In genomic region chr4:6475492-6476020, GRCh38 we compare ENCODE assay signal across 19 cellular contexts. TPM values are rescaled to one million over a fixed set of nuclear protein-coding genes. Genes with fewer than 3 reads are reported as not detected.
DNase-seq lines count a peak whose midpoint lies in the region; ATAC-seq, FAIRE-seq and TF ChIP-seq lines count a peak whose summit lies in the region.
"Had no signal": no experiment of that assay in that cellular context is flagged by ENCODE, and none has a peak within 500 bp of the region (broad histone marks: within the 10 kb centered on the region; RNA-seq: fewer than 3 reads in every experiment).

No MANE protein-coding gene starts in this region.

- ATAC-seq in HG02938 (IDR thresholded peaks at IDR 0.05; ENCODE audit: unreplicated experiment) (no peak), GM21515 (IDR thresholded peaks at IDR 0.05; ENCODE audit: unreplicated experiment) (no peak)
- ATAC-seq: GM12878, Panc1, Right ventricle myocardium inferior had no signal

- no peaks in the 10 kb centered on the region for H4K20me1 ChIP-seq in H1 (replicated peaks in 1 of 2; ENCODE audit: control insufficient read depth in 1 of 2, insufficient read depth in 2 of 2, low read length in 2 of 2)

- peak overlapping the region; percentile 49; the same call in 1 of the 2 replicates for H2BK5ac ChIP-seq in H1 (ENCODE audit: low read depth, low read length)
- H2BK5ac ChIP-seq in neuronal stem cell (ENCODE audit: low read length): peak overlapping the region; percentile 48

- peaks cover 12% of the 10 kb centered on the region; the same call in 1 of the 2 replicates for H3K23me2 ChIP-seq in H1 (ENCODE audit: low read depth, low read length)

- CTCF ChIA-PET in activated CD4-positive, alpha-beta memory T cell treated with anti-CD3 and anti-CD28 coated beads, Interleukin-2, amount 10 ng/mL, durations not matched to agents 7 days and 5 days (lab: Charles Lee): no interaction called here
- CTCF ChIA-PET in activated CD4-positive, alpha-beta memory T cell treated with anti-CD3 and anti-CD28 coated beads for 36 hours (lab: Charles Lee): no interaction called here
- CTCF ChIA-PET in H1 (lab: Charles Lee; ENCODE audit: partially characterized antibody): interaction anchor here (0.6 to 2.6 kb wide), 10 partner anchors 9 to 154 kb away, joined by 3 to 11 read pairs (median 3); no protein-coding TSS in a partner anchor

- H3K9me3 ChIP-seq in H1 (ENCODE audit: insufficient read depth in 2 of 2, low read depth in 1 of 2, low read length in 1 of 2) (no peaks in the 10 kb centered on the region), neuronal stem cell (replicated peaks in 1 of 2; ENCODE audit: control insufficient read depth in 2 of 2, insufficient read depth in 1 of 2, low read depth in 1 of 2, low read length in 2 of 2) (no peaks in the 10 kb centered on the region)
- H3K9me3 ChIP-seq: BLaER1 had no signal

- POLR2A ChIA-PET in activated CD4-positive, alpha-beta memory T cell treated with anti-CD3 and anti-CD28 coated beads, Interleukin-2, amount 10 ng/mL, durations not matched to agents 7 days and 5 days (lab: Charles Lee): no interaction called here
- POLR2A ChIA-PET in activated CD4-positive, alpha-beta memory T cell treated with anti-CD3 and anti-CD28 coated beads for 36 hours (lab: Charles Lee): no interaction called here
- POLR2A ChIA-PET in H1 (lab: Charles Lee; ENCODE audit: partially characterized antibody): no interaction called here

- H2BK15ac ChIP-seq in H1 (ENCODE audit: low read length): no peak overlapping the region
- no peak overlapping the region for H2BK15ac ChIP-seq in neuronal stem cell (ENCODE audit: low read length)

- 93% methylated on average over 11 of the region's 11 CpGs; no CpG with 5 or more reads in 1 of the 2 experiments for WGBS in H1 (ENCODE audit: extremely low coverage in 1 of 2, insufficient coverage in 1 of 2, insufficient read length in 1 of 2, insufficient replicate concordance in 2 of 2, low coverage in 1 of 2, low lambda C conversion rate in 2 of 2, missing lambda C conversion rate in 1 of 2), 2 experiments
- WGBS in neuronal stem cell (ENCODE audit: extremely low coverage in 2 of 2, insufficient read length in 2 of 2, insufficient replicate concordance in 1 of 2), 2 donors: no CpG with 5 or more reads among the region's 11 CpGs

- no peak for TF ChIP-seq RAD21 in H1 (IDR thresholded peaks at IDR 0.05 in 1 of 2, conservative IDR thresholded peaks at IDR 0.05 in 1 of 2; ENCODE audit: low read depth in 2 of 2, low read length in 2 of 2)

- no peak overlapping the region for H4K8ac ChIP-seq in H1 (ENCODE audit: extremely low read depth, insufficient read depth, low read length)
- H4K8ac ChIP-seq in neuronal stem cell (ENCODE audit: low read depth, low read length): no peak overlapping the region

- H3K4ac ChIP-seq in H1 (replicated peaks; ENCODE audit: insufficient read length, low read depth, low read length) (no peak overlapping the region), neuronal stem cell (ENCODE audit: low read length) (no peak overlapping the region)

- TF ChIP-seq EP300 in H1 (IDR thresholded peaks at IDR 0.05; ENCODE audit: borderline replicate concordance in 1 of 2, low read depth in 2 of 2, low read length in 2 of 2): no peak

- H3K18ac ChIP-seq in H1 (ENCODE audit: extremely low read depth, low read length) (no peak overlapping the region; the same call in 1 of the 2 replicates), neuronal stem cell (ENCODE audit: low read length) (peak overlapping the region; percentile 39)

- no peak for TF ChIP-seq POLR2A in H1 (IDR thresholded peaks at IDR 0.05; ENCODE audit: control extremely low read depth in 1 of 2, low read depth in 2 of 2, low read length in 2 of 2)

- H3K36me3 Mint-ChIP-seq in activated CD4-positive, alpha-beta memory T cell treated with anti-CD3 and anti-CD28 coated beads, Interleukin-2, amount 10 ng/mL, durations not matched to agents 7 days and 5 days (ENCODE audit: low read depth): no peaks in the 10 kb centered on the region
- H3K36me3 Mint-ChIP-seq in activated CD4-positive, alpha-beta memory T cell treated with anti-CD3 and anti-CD28 coated beads for 36 hours: no peaks in the 10 kb centered on the region
- H3K36me3 Mint-ChIP-seq in type B pancreatic cell: no peaks in the 10 kb centered on the region
- H3K36me3 Mint-ChIP-seq: CD4-positive, alpha-beta memory T cell had no signal

- no peak overlapping the region for H3K4me2 ChIP-seq in H1 (ENCODE audit: insufficient read depth in 1 of 2, low read depth in 2 of 2, low read length in 2 of 2)
- H3K4me2 ChIP-seq in neuronal stem cell (ENCODE audit: insufficient read depth, low read length, poor library complexity, severe bottlenecking): no peak overlapping the region
- H3K4me2 ChIP-seq: BLaER1, KMS-11 had no signal

- no peak overlapping the region for H3K9ac ChIP-seq in H1 (replicated peaks in 1 of 4; ENCODE audit: extremely low read depth in 1 of 4, low read depth in 3 of 4, low read length in 3 of 4)
- no peak overlapping the region for H3K9ac ChIP-seq in neuronal stem cell (ENCODE audit: low read depth, low read length, poor library complexity)
- H3K9ac ChIP-seq: BLaER1, KMS-11 had no signal

- no peak overlapping the region for H3K23ac ChIP-seq in H1 (ENCODE audit: insufficient read length)
- no peak overlapping the region for H3K23ac ChIP-seq in neuronal stem cell (ENCODE audit: low read depth, low read length, poor library complexity)

- no peaks in the 10 kb centered on the region for H3K9me3 Mint-ChIP-seq in activated CD4-positive, alpha-beta memory T cell treated with anti-CD3 and anti-CD28 coated beads, Interleukin-2, amount 10 ng/mL, durations not matched to agents 7 days and 5 days
- no peaks in the 10 kb centered on the region for H3K9me3 Mint-ChIP-seq in activated CD4-positive, alpha-beta memory T cell treated with anti-CD3 and anti-CD28 coated beads for 36 hours
- H3K9me3 Mint-ChIP-seq in type B pancreatic cell: no peaks in the 10 kb centered on the region

- H3K4me1 Mint-ChIP-seq in activated CD4-positive, alpha-beta memory T cell treated with anti-CD3 and anti-CD28 coated beads, Interleukin-2, amount 10 ng/mL, durations not matched to agents 7 days and 5 days: no peaks in the 10 kb centered on the region
- H3K4me1 Mint-ChIP-seq in activated CD4-positive, alpha-beta memory T cell treated with anti-CD3 and anti-CD28 coated beads for 36 hours (ENCODE audit: low read depth): peaks cover 3% of the 10 kb centered on the region
- H3K4me1 Mint-ChIP-seq in type B pancreatic cell (ENCODE audit: unreplicated experiment): no peaks in the 10 kb centered on the region
- H3K4me1 Mint-ChIP-seq: CD4-positive, alpha-beta memory T cell had no signal

- TF ChIP-seq CTCF in H1 (IDR thresholded peaks at IDR 0.05; ENCODE audit: control extremely low read depth in 1 of 3, insufficient read depth in 1 of 3, low read depth in 1 of 3, low read length in 3 of 3): no peak
- TF ChIP-seq CTCF in type B pancreatic cell (conservative IDR thresholded peaks at IDR 0.05): no peak

- H3K4me3 ChIP-seq in H1 (ENCODE audit: extremely low read depth in 1 of 4, insufficient read depth in 2 of 4, low read depth in 3 of 4, low read length in 4 of 4) (no peak overlapping the region), neuronal stem cell (ENCODE audit: low read length in 2 of 2) (no peak overlapping the region)
- H3K4me3 ChIP-seq: BLaER1, GM12878 had no signal

- H2BK120ac ChIP-seq in H1 (replicated peaks; ENCODE audit: low read depth, low read length) (no peak overlapping the region), neuronal stem cell (ENCODE audit: low read depth, low read length) (no peak overlapping the region)

- intact Hi-C loops in activated CD4-positive, alpha-beta memory T cell treated with anti-CD3 and anti-CD28 coated beads for 36 hours (cut with micrococcal nuclease): no loop called here

- FAIRE-seq in H1 (lab: Jason Lieb, UNC) (no peak), RCC 7860 (lab: Jason Lieb, UNC) (no peak)
- FAIRE-seq: GM12878 had no signal

- 0 out of 2 replicates have a peak overlapping the region, but pooled peaks have one; percentile 66 for H2BK20ac ChIP-seq in H1 (ENCODE audit: low read length)

- H2AFZ ChIP-seq in H1 (ENCODE audit: low read length) (no peak overlapping the region), neuronal stem cell (ENCODE audit: low read length) (no peak overlapping the region)

- peaks cover 0 to 13% (median 8%) of the 10 kb centered on the region in 4 experiments; a peak in 6 of 7 replicates for H3K4me1 ChIP-seq in H1 (replicated peaks in 1 of 4; ENCODE audit: control insufficient read depth in 3 of 4, insufficient read depth in 4 of 4, low read length in 3 of 4)
- H3K4me1 ChIP-seq in neuronal stem cell (ENCODE audit: control insufficient read depth in 2 of 2, insufficient read depth in 1 of 2, low read depth in 1 of 2, low read length in 2 of 2): peaks cover 0 to 2% of the 10 kb centered on the region in 2 donors

- H4K5ac ChIP-seq in H1 (ENCODE audit: insufficient read length, low read depth, low read length): no peak overlapping the region

- H3K27ac ChIP-seq in H1 (ENCODE audit: low read depth, low read length) (no peak overlapping the region), neuronal stem cell (replicated peaks; ENCODE audit: low read length) (no peak overlapping the region)
- H3K27ac ChIP-seq: BLaER1, KMS-11 had no signal

- DNase-seq in activated CD4-positive, alpha-beta memory T cell treated with anti-CD3 and anti-CD28 coated beads, Interleukin-2, amount 10 ng/mL, durations not matched to agents 7 days and 5 days: peak; percentile 9
- DNase-seq in activated CD4-positive, alpha-beta memory T cell treated with anti-CD3 and anti-CD28 coated beads for 36 hours: no peak
- peak in 1 of 2 experiments; percentile 30 for DNase-seq in H1 (ENCODE audit: low read depth in 1 of 2, low spot score in 2 of 2)
- no peak for DNase-seq in neuronal stem cell (ENCODE audit: low spot score)
- peak; percentile 43 for DNase-seq in type B pancreatic cell (ENCODE audit: extremely low spot score, unreplicated experiment)
- no peak for DNase-seq in RCC 7860 (ENCODE audit: low spot score)
- DNase-seq: 8988T; Calu3; CD4-positive, alpha-beta memory T cell; EL; MV-4-11; NCI-H1694 treated with DMSO at 0.1 percent for 48 hours had no signal

- no peaks in the 10 kb centered on the region for H3K79me2 ChIP-seq in H1 (ENCODE audit: control insufficient read depth in 1 of 2, insufficient read depth in 2 of 2, low read length in 2 of 2)

- H4K91ac ChIP-seq in H1 (replicated peaks; ENCODE audit: insufficient read length, low read length) (no peak overlapping the region), neuronal stem cell (ENCODE audit: low read depth, low read length, poor library complexity) (no peak overlapping the region)

- no peak overlapping the region for H3K56ac ChIP-seq in H1 (replicated peaks; ENCODE audit: insufficient read length, low read depth, low read length)

- no peak overlapping the region for H2AK5ac ChIP-seq in H1 (ENCODE audit: low read depth, low read length)
- H2AK5ac ChIP-seq in neuronal stem cell (ENCODE audit: low read depth, low read length): peak overlapping the region; percentile 50

- H3K27me3 Mint-ChIP-seq in activated CD4-positive, alpha-beta memory T cell treated with anti-CD3 and anti-CD28 coated beads, Interleukin-2, amount 10 ng/mL, durations not matched to agents 7 days and 5 days: peaks cover 34% of the 10 kb centered on the region
- peaks cover 47% of the 10 kb centered on the region for H3K27me3 Mint-ChIP-seq in activated CD4-positive, alpha-beta memory T cell treated with anti-CD3 and anti-CD28 coated beads for 36 hours
- peaks cover 72% of the 10 kb centered on the region for H3K27me3 Mint-ChIP-seq in type B pancreatic cell

- no peak overlapping the region for H3K14ac ChIP-seq in H1 (ENCODE audit: insufficient read length)
- no peak overlapping the region for H3K14ac ChIP-seq in neuronal stem cell (ENCODE audit: low read length)

- H3K79me1 ChIP-seq in H1 (ENCODE audit: low read depth, low read length) (no peaks in the 10 kb centered on the region), neuronal stem cell (ENCODE audit: low read depth, low read length) (no peaks in the 10 kb centered on the region)

- peak overlapping the region; percentile 80; the same call in 1 of the 2 replicates for H2BK12ac ChIP-seq in H1 (ENCODE audit: low read depth, low read length)
- H2BK12ac ChIP-seq in neuronal stem cell (ENCODE audit: low read length): no peak overlapping the region

- no peak overlapping the region for H3K27ac Mint-ChIP-seq in activated CD4-positive, alpha-beta memory T cell treated with anti-CD3 and anti-CD28 coated beads, Interleukin-2, amount 10 ng/mL, durations not matched to agents 7 days and 5 days
- no peak overlapping the region for H3K27ac Mint-ChIP-seq in activated CD4-positive, alpha-beta memory T cell treated with anti-CD3 and anti-CD28 coated beads for 36 hours
- H3K27ac Mint-ChIP-seq in type B pancreatic cell: no peak overlapping the region
- H3K27ac Mint-ChIP-seq: CD4-positive, alpha-beta memory T cell had no signal

- peaks cover 10 to 31% (median 24%) of the 10 kb centered on the region in 4 experiments for H3K27me3 ChIP-seq in H1 (replicated peaks in 1 of 4; ENCODE audit: control insufficient read depth in 3 of 4, extremely low read depth in 1 of 4, insufficient read depth in 3 of 4, low read length in 3 of 4)
- H3K27me3 ChIP-seq in neuronal stem cell (ENCODE audit: control insufficient read depth in 3 of 3, insufficient read depth in 3 of 3, low read depth in 1 of 3, low read length in 3 of 3): peaks cover 4 to 72% (median 31%) of the 10 kb centered on the region in 3 experiments

- no peak overlapping the region for H3K4me3 Mint-ChIP-seq in activated CD4-positive, alpha-beta memory T cell treated with anti-CD3 and anti-CD28 coated beads, Interleukin-2, amount 10 ng/mL, durations not matched to agents 7 days and 5 days
- H3K4me3 Mint-ChIP-seq in activated CD4-positive, alpha-beta memory T cell treated with anti-CD3 and anti-CD28 coated beads for 36 hours: no peak overlapping the region
- peak overlapping the region; percentile 64 for H3K4me3 Mint-ChIP-seq in type B pancreatic cell
- H3K4me3 Mint-ChIP-seq: CD4-positive, alpha-beta memory T cell had no signal

- no peaks in the 10 kb centered on the region for H3K36me3 ChIP-seq in H1 (ENCODE audit: control insufficient read depth in 2 of 4, insufficient read depth in 4 of 4, low read length in 3 of 4)
- H3K36me3 ChIP-seq in neuronal stem cell (replicated peaks in 1 of 2; ENCODE audit: control insufficient read depth in 2 of 2, insufficient read depth in 2 of 2, low read length in 2 of 2): no peaks in the 10 kb centered on the region
- H3K36me3 ChIP-seq: BLaER1 had no signal

RNA-seq across cellular contexts. Expression of gene PPP2R2C, which starts 3.1 kb away (rescaled TPM):
- total RNA-seq in activated CD4-positive, alpha-beta memory T cell treated with anti-CD3 and anti-CD28 coated beads, Interleukin-2, amount 10 ng/mL, durations not matched to agents 7 days and 5 days: not detected
- not detected for total RNA-seq in activated CD4-positive, alpha-beta memory T cell treated with anti-CD3 and anti-CD28 coated beads for 36 hours
- total RNA-seq in H1 (2021; fragmentation: NEBNext Ultra II Directional; extraction: Animal tissue kit (Norgen Biotek cat#: 25700)): 6.4 and 7.1 TPM in 2 replicates
- polyA plus RNA-seq in H1 (2011; rRNA removed): 6.4 and 7.5 TPM in 2 replicates
- polyA plus RNA-seq in H1 (2011; cell fraction: cytosol; rRNA removed): 7.7 TPM
- 8.8 TPM for polyA plus RNA-seq in H1 (2011; cell fraction: nucleus; rRNA removed)
- polyA plus RNA-seq in H1 (2012, experiment 1 of 2): 4.9 to 7.3 TPM (median 5.8 TPM) in 4 replicates
- polyA plus RNA-seq in H1 (2012, experiment 2 of 2): 2.3 TPM
- 6.6 TPM for polyA plus RNA-seq in H1 (2013, experiment 1 of 2)
- 6.4 TPM for polyA plus RNA-seq in H1 (2013, experiment 2 of 2)
- 14.1 and 14.6 TPM in 2 replicates for polyA minus RNA-seq in H1 (2011; rRNA and poly(A)+ RNA removed)
- 4.1 TPM for polyA minus RNA-seq in H1 (2011; cell fraction: cytosol; rRNA and poly(A)+ RNA removed)
- 4.2 TPM for polyA minus RNA-seq in H1 (2011; cell fraction: nucleus; rRNA and poly(A)+ RNA removed)
- 3.3 TPM for polyA plus RNA-seq in neuronal stem cell (2013, experiment 1 of 2)
- polyA plus RNA-seq in neuronal stem cell (2013, experiment 2 of 2): 3.1 TPM
- 10.8 and 52.6 TPM in 2 replicates for total RNA-seq in type B pancreatic cell (ENCODE audit: low replicate concordance)
- total RNA-seq: CD4-positive, alpha-beta memory T cell had no signal
- polyA plus RNA-seq: CD4-positive, alpha-beta memory T cell had no signal

Comparison
In these comparisons a context has a peak if more than half of its experiments do, and no peak if none do; other contexts are left out.
1. DNase-seq: peak in activated CD4-positive, alpha-beta memory T cell treated with anti-CD3 and anti-CD28 coated beads, Interleukin-2, amount 10 ng/mL, durations not matched to agents 7 days and 5 days (single experiment) and type B pancreatic cell (single experiment); none in activated CD4-positive, alpha-beta memory T cell treated with anti-CD3 and anti-CD28 coated beads for 36 hours (single experiment), neuronal stem cell (single experiment) and RCC 7860 (single experiment).